15 cellular contexts compared by ENCODE assay signal in the genomic region with DNA sequence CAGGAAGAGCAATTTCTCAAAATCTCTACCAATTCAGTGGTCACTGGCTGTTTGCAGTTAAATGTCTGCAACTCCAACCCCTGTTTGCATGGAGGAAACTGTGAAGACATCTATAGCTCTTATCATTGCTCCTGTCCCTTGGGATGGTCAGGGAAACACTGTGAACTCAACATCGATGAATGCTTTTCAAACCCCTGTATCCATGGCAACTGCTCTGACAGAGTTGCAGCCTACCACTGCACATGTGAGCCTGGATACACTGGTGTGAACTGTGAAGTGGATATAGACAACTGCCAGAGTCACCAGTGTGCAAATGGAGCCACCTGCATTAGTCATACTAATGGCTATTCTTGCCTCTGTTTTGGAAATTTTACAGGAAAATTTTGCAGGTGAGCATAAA.
A peak's percentile ranks its signal among the peaks of the same experiment; 100 is the strongest.
DNase-seq lines count a peak whose midpoint lies in the region; TF ChIP-seq lines count a peak whose summit lies in the region.
"Had no signal": no experiment of that assay in that cellular context is flagged by ENCODE, and none has a peak within 500 bp of the region (broad histone marks: within the 10 kb centered on the region; RNA-seq: fewer than 3 reads in every experiment).

No MANE protein-coding gene starts in this region.

- no peaks in the 10 kb centered on the region for H3K27me3 ChIP-seq in BE2C
- no peaks in the 10 kb centered on the region for H3K27me3 ChIP-seq in brain microvascular endothelial cell (replicated peaks)
- no peaks in the 10 kb centered on the region for H3K27me3 ChIP-seq in neural progenitor cell

- DNase-seq in BE2C (peak; percentile 43), LHCN-M2 (ENCODE audit: low read depth) (peak; percentile 9), brain microvascular endothelial cell (peak; percentile 33), neural progenitor cell (ENCODE audit: low spot score) (peak; percentile 56), NCI-H187 (lab: John Stamatoyannopoulos, UW) (no peak)
- DNase-seq in central memory CD4-positive, alpha-beta T cell, result no peak
- DNase-seq in activated CD4-positive, alpha-beta T cell treated with anti-CD3 and anti-CD28 coated beads for 1 hour, result no peak
- DNase-seq: DMS79 treated with DMSO at 0.1 percent for 48 hours, NCI-H1417 treated with DMSO at 0.1 percent for 48 hours, NCI-H2029, NCI-H345, NCI-H526 treated with DMSO at 0.1 percent for 48 hours, PC-3 had no signal

- no peaks in the 10 kb centered on the region for H3K27me3 Mint-ChIP-seq in neural progenitor cell (ENCODE audit: insufficient read depth, low read depth)

- in situ Hi-C loops in brain microvascular endothelial cell (cut with HindIII; ENCODE audit: low pct_ligation_motif_present, low sequenced_read_pairs), result no loop called here

- no peaks in the 10 kb centered on the region for H3K79me2 ChIP-seq in neural progenitor cell (ENCODE audit: low read depth)

- no peaks in the 10 kb centered on the region for H4K20me1 ChIP-seq in neural progenitor cell (ENCODE audit: low read depth)

- H3K4me2 ChIP-seq in neural progenitor cell, result no peak overlapping the region

- no peak overlapping the region for H2AFZ ChIP-seq in neural progenitor cell (replicated peaks)

- no peaks in the 10 kb centered on the region for H3K9me3 ChIP-seq in BE2C
- no peaks in the 10 kb centered on the region for H3K9me3 ChIP-seq in neural progenitor cell (ENCODE audit: low read depth)

- no peak overlapping the region for H3K27ac ChIP-seq in brain microvascular endothelial cell
- H3K27ac ChIP-seq in neural progenitor cell, result no peak overlapping the region
- H3K27ac ChIP-seq: RWPE1 had no signal

- H3K36me3 Mint-ChIP-seq in neural progenitor cell, result no peaks in the 10 kb centered on the region

- H3K4me1 ChIP-seq in BE2C (peaks cover 14% of the 10 kb centered on the region), neural progenitor cell (no peaks in the 10 kb centered on the region)

- H3K4me3 Mint-ChIP-seq in neural progenitor cell, result no peak overlapping the region

- peaks cover 23% of the 10 kb centered on the region for H3K4me1 Mint-ChIP-seq in neural progenitor cell

- no peak overlapping the region for H3K27ac Mint-ChIP-seq in neural progenitor cell

- H3K36me3 ChIP-seq in BE2C (no peaks in the 10 kb centered on the region), brain microvascular endothelial cell (replicated peaks) (no peaks in the 10 kb centered on the region), neural progenitor cell (no peaks in the 10 kb centered on the region)

- no peaks in the 10 kb centered on the region for H3K9me3 Mint-ChIP-seq in neural progenitor cell

- TF ChIP-seq CTCF in BE2C (IDR thresholded peaks at IDR 0.05; ENCODE audit: low read depth, low read length) (no peak), brain microvascular endothelial cell (IDR thresholded peaks at IDR 0.05; ENCODE audit: low read depth, low read length, missing control alignments) (no peak), neural progenitor cell (IDR thresholded peaks at IDR 0.05) (no peak)

- no peaks in the 10 kb centered on the region for H3F3A ChIP-seq in neural progenitor cell (ENCODE audit: low read depth)

- no peak overlapping the region for H3K4me3 ChIP-seq in BE2C (ENCODE audit: low read depth, low read length)
- no peak overlapping the region for H3K4me3 ChIP-seq in brain microvascular endothelial cell (ENCODE audit: low read depth, low read length)
- no peak overlapping the region for H3K4me3 ChIP-seq in neural progenitor cell
- H3K4me3 ChIP-seq: GM12878 had no signal

- no peak overlapping the region for H3K9ac ChIP-seq in neural progenitor cell

Comparison
In these comparisons a context has a peak if more than half of its experiments do, and no peak if none do; other contexts are left out.
1. DNase-seq: peak in BE2C (single experiment), LHCN-M2 (single experiment), brain microvascular endothelial cell (single experiment) and neural progenitor cell (single experiment); none in central memory CD4-positive, alpha-beta T cell (single experiment), activated CD4-positive, alpha-beta T cell treated with anti-CD3 and anti-CD28 coated beads for 1 hour (single experiment) and NCI-H187 (0 of 2).